8 cellular contexts compared by ENCODE assay signal in the genomic region with DNA sequence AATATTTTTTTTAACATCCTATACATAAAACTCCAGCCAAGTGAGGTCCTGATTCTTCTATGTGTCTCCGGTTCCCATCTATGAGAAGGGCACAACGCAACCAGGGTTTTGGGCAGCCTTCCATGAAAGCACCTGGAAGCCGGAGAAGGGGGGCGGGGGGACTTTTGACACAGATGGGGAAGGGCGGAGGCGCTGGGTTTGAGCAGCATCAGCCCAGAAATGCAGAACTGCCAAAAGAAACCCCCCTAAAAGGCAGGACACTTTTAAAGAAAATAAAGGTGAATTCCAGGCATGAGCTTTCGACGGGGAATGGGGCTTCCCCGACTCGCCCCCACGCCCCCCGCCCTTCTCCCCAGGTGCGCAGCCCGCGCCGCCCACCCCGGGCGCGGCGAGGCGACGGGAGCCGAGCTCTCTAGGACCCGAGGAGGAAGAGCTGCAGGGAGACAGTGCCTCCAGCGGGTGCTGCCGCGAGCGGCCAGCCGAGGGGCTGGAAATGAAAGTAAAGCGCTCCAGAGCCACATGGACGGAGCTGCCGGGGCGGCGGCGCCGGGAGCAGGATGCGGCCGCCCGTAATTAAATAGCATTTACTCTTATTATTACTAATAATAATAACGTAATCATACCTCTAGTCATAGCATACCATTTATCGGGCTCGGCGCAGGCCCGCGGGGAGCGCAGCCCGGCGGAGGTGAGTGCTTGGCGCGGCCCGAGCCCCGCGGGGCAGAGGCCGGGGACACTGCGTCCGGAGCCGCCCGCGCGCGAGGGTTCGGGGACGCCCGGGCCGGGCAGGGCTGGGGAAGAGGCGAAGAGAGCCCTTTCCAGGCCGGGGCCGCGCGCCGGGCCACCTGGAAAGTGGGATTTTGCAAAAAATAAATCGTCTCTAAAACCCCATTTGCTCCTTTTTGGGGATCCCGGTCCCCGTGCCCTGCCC. TPM values are rescaled to one million over a fixed set of nuclear protein-coding genes. Genes with fewer than 3 reads are reported as not detected.
DNase-seq lines count a peak whose midpoint lies in the region; ATAC-seq, FAIRE-seq and TF ChIP-seq lines count a peak whose summit lies in the region.

A gene with protein sequence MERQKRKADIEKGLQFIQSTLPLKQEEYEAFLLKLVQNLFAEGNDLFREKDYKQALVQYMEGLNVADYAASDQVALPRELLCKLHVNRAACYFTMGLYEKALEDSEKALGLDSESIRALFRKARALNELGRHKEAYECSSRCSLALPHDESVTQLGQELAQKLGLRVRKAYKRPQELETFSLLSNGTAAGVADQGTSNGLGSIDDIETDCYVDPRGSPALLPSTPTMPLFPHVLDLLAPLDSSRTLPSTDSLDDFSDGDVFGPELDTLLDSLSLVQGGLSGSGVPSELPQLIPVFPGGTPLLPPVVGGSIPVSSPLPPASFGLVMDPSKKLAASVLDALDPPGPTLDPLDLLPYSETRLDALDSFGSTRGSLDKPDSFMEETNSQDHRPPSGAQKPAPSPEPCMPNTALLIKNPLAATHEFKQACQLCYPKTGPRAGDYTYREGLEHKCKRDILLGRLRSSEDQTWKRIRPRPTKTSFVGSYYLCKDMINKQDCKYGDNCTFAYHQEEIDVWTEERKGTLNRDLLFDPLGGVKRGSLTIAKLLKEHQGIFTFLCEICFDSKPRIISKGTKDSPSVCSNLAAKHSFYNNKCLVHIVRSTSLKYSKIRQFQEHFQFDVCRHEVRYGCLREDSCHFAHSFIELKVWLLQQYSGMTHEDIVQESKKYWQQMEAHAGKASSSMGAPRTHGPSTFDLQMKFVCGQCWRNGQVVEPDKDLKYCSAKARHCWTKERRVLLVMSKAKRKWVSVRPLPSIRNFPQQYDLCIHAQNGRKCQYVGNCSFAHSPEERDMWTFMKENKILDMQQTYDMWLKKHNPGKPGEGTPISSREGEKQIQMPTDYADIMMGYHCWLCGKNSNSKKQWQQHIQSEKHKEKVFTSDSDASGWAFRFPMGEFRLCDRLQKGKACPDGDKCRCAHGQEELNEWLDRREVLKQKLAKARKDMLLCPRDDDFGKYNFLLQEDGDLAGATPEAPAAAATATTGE (plus strand): TSS at position 441 of the 931 bp plus-strand sequence. CDS start 19,136 bp downstream, outside the sequence.

- H3K4me3 ChIP-seq in AG04450 (ENCODE audit: low read depth, low read length): peak within 1 kb of the TSS; percentile 73
- peak within 1 kb of the TSS; percentile 65 to 94 (median 76) for H3K4me3 ChIP-seq in keratinocyte (ENCODE audit: control insufficient read depth in 2 of 3, extremely low read depth in 1 of 3, insufficient read depth in 2 of 3, low read depth in 1 of 3, low read length in 3 of 3)

- peaks cover 51% of the 10 kb centered on the region for H3K79me2 ChIP-seq in keratinocyte (ENCODE audit: control insufficient read depth, insufficient read depth, low read length)

- CTCF ChIA-PET in AG04450 (lab: Charles Lee): interaction anchor here (0.6 to 1.8 kb wide), 7 partner anchors 12 to 403 kb away, joined by 3 to 7 read pairs (median 3); no protein-coding TSS in a partner anchor

- FAIRE-seq in keratinocyte (lab: Jason Lieb, UNC): peak; percentile 49

- H3K27ac ChIP-seq in AG04450 (ENCODE audit: low read depth, low read length) (peak within 1 kb of the TSS; percentile 73), keratinocyte (ENCODE audit: control insufficient read depth, insufficient read depth, low read length) (peak within 1 kb of the TSS; percentile 75)

- H3K27me3 ChIP-seq in AG04450 (ENCODE audit: control insufficient read depth, insufficient read depth, low read length) (no peaks in the 10 kb centered on the region), keratinocyte (ENCODE audit: control insufficient read depth, extremely low read depth, insufficient read depth, low read length) (no peaks in the 10 kb centered on the region)

- H3K4me2 ChIP-seq in keratinocyte (ENCODE audit: control insufficient read depth, extremely low read depth, insufficient read depth, low read depth, low read length): peak within 1 kb of the TSS; percentile 99

- no peaks in the 10 kb centered on the region for H3K9me1 ChIP-seq in keratinocyte (ENCODE audit: control insufficient read depth, extremely low read depth, insufficient read depth, low read length)

- POLR2A ChIA-PET in AG04450 (lab: Yijun Ruan, JAX): interaction anchor here (0.6 to 1.1 kb wide), 8 partner anchors 10 to 288 kb away, joined by 3 to 11 read pairs (median 6); a partner anchor contains a TSS

- DNase-seq in AG04450 (ENCODE audit: low read depth, low spot score) (peak; percentile 27), NCI-H2227 (lab: John Stamatoyannopoulos, UW; ENCODE audit: unreplicated experiment) (peak; percentile 79), keratinocyte (ENCODE audit: low read depth, low spot score) (no peak)
- DNase-seq in activated CD4-positive, CD25-positive, alpha-beta regulatory T cell treated with anti-CD3 and anti-CD28 coated beads, Interleukin-2, amount 50 U/mL, for 16 hours (ENCODE audit: low read depth, low spot score): peak; percentile 65
- DNase-seq in central memory CD4-positive, alpha-beta T cell: peak; percentile 84
- peak; percentile 65 to 81 for DNase-seq in stimulated activated CD4-positive, alpha-beta T cell treated with anti-CD3 and anti-CD28 coated beads, Interleukin-15, amount 100 ng/mL, for 1 hour (ENCODE audit: low read depth in 1 of 2, low spot score in 1 of 2)

- H3K9ac ChIP-seq in keratinocyte (ENCODE audit: control insufficient read depth, extremely low read depth, insufficient read depth, low read length): peak within 1 kb of the TSS; percentile 93

- peaks cover 3% of the 10 kb centered on the region for H4K20me1 ChIP-seq in keratinocyte (ENCODE audit: control insufficient read depth, extremely low read depth, insufficient read depth, low read length)

- peaks cover 1 to 7% of the 10 kb centered on the region in 2 experiments for H3K36me3 ChIP-seq in keratinocyte (ENCODE audit: control insufficient read depth in 2 of 2, extremely low read depth in 1 of 2, insufficient read depth in 2 of 2, low read length in 2 of 2)

- peaks cover 28% of the 10 kb centered on the region for H3K4me1 ChIP-seq in keratinocyte (ENCODE audit: control insufficient read depth, extremely low read depth, insufficient read depth, low read length)

- dilution Hi-C loops in keratinocyte (cut with MboI; ENCODE audit: extremely low pct_ligation_motif_present, low sequenced_read_pairs): no loop called here

- ATAC-seq in GM18868 (IDR thresholded peaks at IDR 0.05; ENCODE audit: unreplicated experiment) (peak; percentile 85), HG03103 (IDR thresholded peaks at IDR 0.05; ENCODE audit: low read depth, unreplicated experiment) (peak; percentile 78)

- H3K9me3 ChIP-seq in AG04450 (ENCODE audit: control insufficient read depth, insufficient read depth, low read length) (no peaks in the 10 kb centered on the region), keratinocyte (ENCODE audit: control insufficient read depth, low read depth, low read length) (no peaks in the 10 kb centered on the region)

- peak within 1 kb of the TSS; percentile 56 for H2AFZ ChIP-seq in keratinocyte (ENCODE audit: control insufficient read depth, low read length)

- TF ChIP-seq CTCF in AG04450 (IDR thresholded peaks at IDR 0.05; ENCODE audit: low read depth, low read length) (peak; percentile 66), keratinocyte (optimal IDR thresholded peaks at IDR 0.05 in 1 of 3, IDR thresholded peaks at IDR 0.05 in 1 of 3, conservative IDR thresholded peaks at IDR 0.05 in 1 of 3; ENCODE audit: extremely low read depth in 1 of 3, insufficient read depth in 2 of 3, low read length in 3 of 3) (peak; percentile 34 to 69 (median 50))

RNA-seq across cellular contexts. Expression of the gene that starts here (rescaled TPM):
- polyA plus RNA-seq in AG04450 (2011; rRNA removed) (55.3 and 68.7 TPM in 2 replicates), keratinocyte (24.2 to 31.9 TPM (median 25.5 TPM) in 3 replicates)
- polyA minus RNA-seq in AG04450 (2011; rRNA and poly(A)+ RNA removed): 55.6 and 71.7 TPM in 2 replicates
- 5.5 TPM for polyA plus RNA-seq in keratinocyte (2011; ENCODE audit: low read depth)
- 20.5 and 38.5 TPM in 2 replicates for polyA plus RNA-seq in keratinocyte (2011; cell fraction: cytosol; rRNA removed)
- 42.2 and 55.8 TPM in 2 replicates for polyA plus RNA-seq in keratinocyte (2011; cell fraction: nucleus; rRNA removed)
- polyA plus RNA-seq in keratinocyte (2012; ENCODE audit: low replicate concordance): 10.8 and 54.5 TPM in 2 replicates
- 28.1 to 79.3 TPM (median 30.3 TPM) in 3 replicates for polyA minus RNA-seq in keratinocyte
- 43.7 TPM for polyA minus RNA-seq in keratinocyte (2011; cell fraction: cytosol; rRNA and poly(A)+ RNA removed)
- polyA minus RNA-seq in keratinocyte (2011; cell fraction: nucleus; rRNA and poly(A)+ RNA removed): 25.4 and 27.8 TPM in 2 replicates
